In the genomic region with DNA sequence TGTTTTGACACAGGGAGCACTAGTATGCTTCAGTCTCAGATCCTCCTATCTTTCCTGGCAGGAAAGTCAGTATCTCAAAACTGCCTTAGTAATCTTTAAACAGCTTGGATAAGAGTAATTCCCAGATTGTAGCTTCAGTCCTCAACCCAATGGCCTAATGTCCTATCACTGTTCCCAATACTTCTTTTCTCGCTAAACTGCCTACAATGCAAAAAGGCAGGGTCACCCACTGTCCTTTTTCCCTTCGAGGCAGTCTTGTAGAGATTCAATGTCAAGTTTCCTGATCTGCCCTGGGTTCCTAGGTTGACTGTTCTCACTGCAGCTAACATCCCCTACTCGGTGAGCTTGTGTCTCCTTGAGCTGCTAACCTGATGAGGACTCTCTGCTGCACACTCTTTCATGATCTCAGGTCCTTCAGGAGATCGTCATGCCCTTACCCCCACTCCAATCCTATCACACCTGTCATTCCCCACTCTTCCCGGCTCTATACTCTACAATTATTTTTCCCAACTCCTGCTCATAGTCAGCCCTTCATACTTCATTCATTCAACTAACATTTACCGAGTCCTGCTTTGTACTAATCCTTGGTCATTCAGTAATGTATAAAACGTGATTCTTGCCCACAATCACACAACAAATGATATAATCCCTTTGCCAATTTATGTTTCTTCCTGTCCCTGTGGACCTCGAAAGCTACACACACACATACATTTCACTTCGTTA, we compare ENCODE assay signal across 1 cellular context.
TF ChIP-seq lines count a peak whose summit lies in the region.

No MANE protein-coding gene starts in this region.

TF ChIP-seq in IMR-90, 13 proteins besides CTCF, POLR2A, EP300 and RAD21:
- TF ChIP-seq RCOR1 (IDR thresholded peaks at IDR 0.05; ENCODE audit: insufficient replicate concordance, low read length), result no peak
- TF ChIP-seq MAFK (IDR thresholded peaks at IDR 0.05; ENCODE audit: low read depth, low read length), result 0 out of 2 replicates have a peak, but pooled peaks have one; percentile 22
- TF ChIP-seq NFE2L2 (IDR thresholded peaks at IDR 0.05; ENCODE audit: low read depth, low read length), result no peak
